In the genomic region with DNA sequence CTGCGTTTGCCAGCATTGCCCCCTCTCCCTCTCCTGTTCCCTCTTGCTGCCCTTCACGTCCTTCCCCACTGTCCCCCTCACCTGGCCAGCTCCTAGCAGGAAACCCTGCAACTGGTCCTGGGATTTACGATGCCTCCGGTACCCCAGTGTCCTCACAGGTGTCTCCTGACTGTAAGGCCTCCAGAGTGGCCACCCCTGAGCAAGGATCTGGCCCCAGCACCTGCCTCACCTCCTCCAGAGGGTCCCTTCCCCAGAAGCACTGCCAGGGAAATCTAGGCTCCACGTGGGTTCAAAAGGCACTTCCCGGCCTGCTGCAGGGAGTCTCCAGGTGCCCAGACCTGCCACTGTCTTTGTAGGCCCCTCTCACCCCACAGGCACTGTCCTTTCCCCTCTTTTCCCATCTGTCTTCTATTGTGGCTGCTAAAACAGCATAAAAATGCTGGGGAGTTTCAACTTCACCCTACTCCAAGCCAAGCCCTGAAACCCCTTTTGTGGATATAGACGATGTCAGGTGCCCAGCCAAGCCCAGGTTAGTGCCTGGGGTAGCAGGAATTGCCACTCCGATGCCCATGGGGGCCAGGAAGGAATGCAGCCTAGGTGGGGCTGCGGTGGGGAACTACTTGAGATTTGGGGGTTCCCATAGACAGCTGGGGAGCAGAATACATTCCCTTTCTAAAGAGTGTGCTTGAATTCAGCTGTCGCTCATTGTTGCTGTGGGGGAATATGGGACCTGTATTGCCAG, we compare ENCODE assay signal across 18 cellular contexts. TPM values are rescaled to one million over a fixed set of nuclear protein-coding genes. Genes with fewer than 3 reads are reported as not detected.
DNase-seq lines count a peak whose midpoint lies in the region; ATAC-seq, FAIRE-seq and TF ChIP-seq lines count a peak whose summit lies in the region.
"Had no signal": no experiment of that assay in that cellular context is flagged by ENCODE, and none has a peak within 500 bp of the region (broad histone marks: within the 10 kb centered on the region; RNA-seq: fewer than 3 reads in every experiment).

No MANE protein-coding gene starts in this region.

- DNase-seq in SJCRH30 (no peak), tibial nerve (ENCODE audit: low spot score in 2 of 2) (no peak), D721Med (ENCODE audit: insufficient read length, low spot score) (no peak)
- no peak for DNase-seq in activated naive CD4-positive, alpha-beta T cell treated with anti-CD3 and anti-CD28 coated beads, Interleukin-2, amount 50 U/mL, for 72 hours (ENCODE audit: low spot score in 2 of 2)
- DNase-seq: ACHN, AML-193, GM23248, NCI-H187, NCI-H2107, NCI-H510A treated with DMSO at 0.1 percent for 48 hours, NCI-H82, PC-9 had no signal

- ATAC-seq in activated naive CD4-positive, alpha-beta T cell treated with anti-CD3 and anti-CD28 coated beads, Interleukin-2, amount 50 U/mL, for 72 hours = no peak
- no peak for ATAC-seq in HG03135 (IDR thresholded peaks at IDR 0.05; ENCODE audit: unreplicated experiment)

- H3K27ac ChIP-seq in SJCRH30 (peak overlapping the region; percentile 66), cingulate gyrus (ENCODE audit: low read depth, low read length) (peak overlapping the region; percentile 98), mesodermal cell (ENCODE audit: low read depth, low read length, severe bottlenecking) (peak overlapping the region; percentile 10), tibial nerve (peak overlapping the region in 3 of 4 donors; percentile 63 to 96 (median 89))
- H3K27ac ChIP-seq: GM23248, PC-9, RWPE1 had no signal

- H3K27me3 ChIP-seq in SJCRH30 = no peaks in the 10 kb centered on the region
- no peaks in the 10 kb centered on the region for H3K27me3 ChIP-seq in tibial nerve

- no peaks in the 10 kb centered on the region; the same call in 1 of the 2 replicates for H3K9me3 ChIP-seq in SJCRH30 (replicated peaks)
- no peaks in the 10 kb centered on the region for H3K9me3 ChIP-seq in mesodermal cell (ENCODE audit: control insufficient read depth, low read length)
- peaks cover 0 to 5% (median 0%) of the 10 kb centered on the region in 4 donors for H3K9me3 ChIP-seq in tibial nerve

- TF ChIP-seq POLR2A in tibial nerve (IDR thresholded peaks at IDR 0.05) = no peak

- no peak overlapping the region for H3K27ac Mint-ChIP-seq in activated naive CD4-positive, alpha-beta T cell treated with anti-CD3 and anti-CD28 coated beads, Interleukin-2, amount 50 U/mL, for 72 hours

- FAIRE-seq in D721Med (lab: Jason Lieb, UNC) = no peak
- FAIRE-seq: G401.6 had no signal

- H3K9me3 Mint-ChIP-seq in activated naive CD4-positive, alpha-beta T cell treated with anti-CD3 and anti-CD28 coated beads, Interleukin-2, amount 50 U/mL, for 72 hours = no peaks in the 10 kb centered on the region

- H3K36me3 ChIP-seq in SJCRH30 (no peaks in the 10 kb centered on the region), mesodermal cell (ENCODE audit: control insufficient read depth, insufficient read depth, low read length) (no peaks in the 10 kb centered on the region), tibial nerve (no peaks in the 10 kb centered on the region)

- no peak for TF ChIP-seq EP300 in tibial nerve (IDR thresholded peaks at IDR 0.05)

- no peaks in the 10 kb centered on the region for H3K36me3 Mint-ChIP-seq in activated naive CD4-positive, alpha-beta T cell treated with anti-CD3 and anti-CD28 coated beads, Interleukin-2, amount 50 U/mL, for 72 hours
- H3K36me3 Mint-ChIP-seq: CD14-positive monocyte had no signal

- TF ChIP-seq CTCF in tibial nerve (IDR thresholded peaks at IDR 0.05) (no peak), D721Med (IDR thresholded peaks at IDR 0.05; ENCODE audit: insufficient read depth, missing control alignments) (no peak)

- H3K4me1 ChIP-seq in SJCRH30 (peaks cover 45% of the 10 kb centered on the region), mesodermal cell (ENCODE audit: control insufficient read depth, insufficient read depth, low read length, poor library complexity, severe bottlenecking) (peaks cover 13% of the 10 kb centered on the region), tibial nerve (peaks cover 0 to 46% (median 27%) of the 10 kb centered on the region in 4 donors)

- 74 to 79% methylated on average over 7 to 8 of the region's 10 CpGs for WGBS in mesodermal cell (ENCODE audit: insufficient coverage in 2 of 2), 2 experiments
- 79% methylated on average over 10 of the region's 10 CpGs for WGBS in tibial nerve, 2 donors

- H3K4me3 ChIP-seq in SJCRH30 = no peak overlapping the region
- H3K4me3 ChIP-seq in mesodermal cell (ENCODE audit: extremely low read depth, insufficient read depth, low read length, poor library complexity, severe bottlenecking) = no peak overlapping the region
- H3K4me3 ChIP-seq in tibial nerve = no peak overlapping the region
- H3K4me3 ChIP-seq: GM23248, PC-9 had no signal

RNA-seq across cellular contexts. Expression of a gene that starts 25.7 kb away (rescaled TPM):
- 0.04 and 0.05 TPM in 2 replicates for total RNA-seq in SJCRH30 (2014; rRNA removed; shearing (Covaris generic))
- polyA plus RNA-seq in mesodermal cell (2013, experiment 1 of 2) = 4.5 TPM
- 3.9 TPM for polyA plus RNA-seq in mesodermal cell (2013, experiment 2 of 2)
- total RNA-seq in tibial nerve = 1 to 10 TPM; 2.7 to 6.9 (median 4.1) TPM
- total RNA-seq in activated naive CD4-positive, alpha-beta T cell treated with anti-CD3 and anti-CD28 coated beads, Interleukin-2, amount 50 U/mL, for 72 hours = 10 to 100 TPM; 22.5 to 39.0 TPM

Comparison
In these comparisons a context has a peak if more than half of its experiments do, and no peak if none do; other contexts are left out.
1. H3K27ac ChIP-seq: peak in every context shown above with its lines; median percentile 98 in cingulate gyrus; 89 in tibial nerve; 66 in SJCRH30; 10 in mesodermal cell.